13 cellular contexts compared by ENCODE assay signal in the genomic region with DNA sequence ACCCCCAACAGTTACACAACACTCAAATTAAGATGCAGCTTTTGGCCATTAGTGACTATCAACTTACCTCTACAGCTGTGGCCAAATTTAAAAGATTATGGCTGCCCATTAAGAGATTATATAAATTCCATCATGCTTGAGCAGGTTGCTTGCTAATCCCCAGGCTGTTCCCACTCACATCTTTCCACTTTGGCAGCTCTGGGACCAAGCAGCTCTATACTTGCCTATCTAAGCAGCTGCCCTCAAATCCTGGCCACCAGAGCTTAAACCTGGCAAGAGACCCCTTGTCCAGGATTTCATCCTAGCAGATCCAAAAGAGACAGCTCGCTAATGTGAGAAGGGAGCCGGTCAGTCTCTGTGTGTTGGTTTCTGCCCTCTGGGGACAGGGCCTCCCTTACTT.
"Had no signal": no experiment of that assay in that cellular context is flagged by ENCODE, and none has a peak within 500 bp of the region (broad histone marks: within the 10 kb centered on the region; RNA-seq: fewer than 3 reads in every experiment).

No MANE protein-coding gene starts in this region.

- H3K4me1 ChIP-seq: pancreas, tibial artery had no signal

- ATAC-seq: naive thymus-derived CD4-positive, alpha-beta T cell; pancreas; stimulated activated memory B cell treated with anti-CD40 and anti-IgM and Interleukin-4, amounts not matched to agents 10 μg/mL and 1 μg/mL and 100 μg/mL, for 72 hours had no signal

- H3K27me3 Mint-ChIP-seq: activated naive CD8-positive, alpha-beta T cell; naive thymus-derived CD4-positive, alpha-beta T cell; stimulated activated memory B cell treated with anti-CD40 and anti-IgM and Interleukin-4, amounts not matched to agents 10 μg/mL and 1 μg/mL and 100 μg/mL, for 72 hours had no signal

- H3K4me2 ChIP-seq: smooth muscle cell had no signal

- H3K4me3 ChIP-seq: dorsolateral prefrontal cortex, pancreas, smooth muscle cell, tibial artery had no signal

- H3K27ac Mint-ChIP-seq: activated naive CD8-positive, alpha-beta T cell; stimulated activated memory B cell treated with anti-CD40 and anti-IgM and Interleukin-4, amounts not matched to agents 10 μg/mL and 1 μg/mL and 100 μg/mL, for 72 hours had no signal

- H3K27ac ChIP-seq: dorsolateral prefrontal cortex, neutrophil, pancreas, tibial artery had no signal

- H3K27me3 ChIP-seq: dorsolateral prefrontal cortex, neutrophil, pancreas, tibial artery had no signal

- H3K9me3 Mint-ChIP-seq: naive thymus-derived CD4-positive, alpha-beta T cell; stimulated activated memory B cell treated with anti-CD40 and anti-IgM and Interleukin-4, amounts not matched to agents 10 μg/mL and 1 μg/mL and 100 μg/mL, for 72 hours had no signal

- H3K9me3 ChIP-seq: neutrophil, pancreas, tibial artery had no signal

- DNase-seq: activated CD4-positive, alpha-beta T cell treated with anti-CD3 and anti-CD28 coated beads, Interleukin-2, amount 50 U/mL, for 48 hours; activated gamma-delta T cell; dorsolateral prefrontal cortex; mesendoderm; naive thymus-derived CD4-positive, alpha-beta T cell; pancreas; stimulated activated CD4-positive, alpha-beta T cell treated with anti-CD3 and anti-CD28 coated beads, Interleukin-4, amount 100 ng/mL, for 4 hours; substantia nigra; tibial artery had no signal

- H3K4me3 Mint-ChIP-seq: activated naive CD8-positive, alpha-beta T cell; naive thymus-derived CD4-positive, alpha-beta T cell; stimulated activated memory B cell treated with anti-CD40 and anti-IgM and Interleukin-4, amounts not matched to agents 10 μg/mL and 1 μg/mL and 100 μg/mL, for 72 hours had no signal
